8 cellular contexts compared by ENCODE assay signal in the genomic region with DNA sequence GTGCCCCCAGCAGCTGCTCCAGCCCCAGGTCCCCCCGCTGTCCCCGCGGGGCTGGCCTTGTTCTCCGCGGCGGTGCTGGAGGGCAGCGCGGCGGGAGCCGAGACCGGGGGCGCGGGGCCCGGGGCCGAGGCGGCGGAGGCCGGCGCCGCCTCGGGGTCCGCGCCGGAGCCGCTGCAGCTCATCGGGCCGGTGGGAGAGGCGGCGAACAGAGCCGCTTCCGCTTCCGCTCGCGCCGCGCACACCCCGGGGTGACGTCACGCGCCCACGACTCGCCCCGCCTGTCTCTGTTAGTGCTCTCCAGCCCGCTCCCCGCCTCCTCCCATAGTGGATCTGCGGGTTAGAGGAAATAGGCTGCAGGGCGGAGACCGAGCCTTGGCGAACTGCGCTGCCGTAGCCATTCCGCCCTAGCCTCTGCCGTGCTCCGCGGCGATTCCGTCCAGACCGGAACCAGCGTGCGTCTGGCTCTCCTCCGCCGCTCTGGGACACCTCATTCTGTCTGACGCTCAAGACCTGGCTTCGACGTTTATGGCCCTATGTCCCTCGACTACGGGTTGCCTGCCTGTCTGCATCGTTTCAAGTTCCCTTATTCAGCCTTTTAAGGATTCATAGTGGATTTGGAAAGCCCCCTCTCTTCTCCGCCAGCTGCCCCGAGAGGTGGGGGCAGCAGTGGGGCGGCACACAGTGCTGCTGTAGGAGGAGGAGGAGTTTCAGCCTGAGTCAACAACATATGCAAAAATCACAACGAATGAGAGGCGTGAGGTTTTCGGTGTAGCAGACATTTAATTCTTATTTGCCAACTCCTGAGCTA. TPM values are rescaled to one million over a fixed set of nuclear protein-coding genes. Genes with fewer than 3 reads are reported as not detected.
DNase-seq lines count a peak whose midpoint lies in the region; ATAC-seq and TF ChIP-seq lines count a peak whose summit lies in the region.

A gene (minus strand): TSS at position 209 of the 808 bp plus-strand sequence. CDS start 27 bp downstream, at position 182.

- TF ChIP-seq CTCF in C4-2B (conservative IDR thresholded peaks at IDR 0.05) (no peak), coronary artery (IDR thresholded peaks at IDR 0.05) (no peak)

- H3K27ac ChIP-seq in C4-2B (peak within 1 kb of the TSS; percentile 89), coronary artery (peak within 1 kb of the TSS; percentile 93 to 98)

- DNase-seq in NCI-H748 (lab: John Stamatoyannopoulos, UW; ENCODE audit: unreplicated experiment) (peak; percentile 97), coronary artery (ENCODE audit: low spot score) (peak; percentile 97), left lobe of liver (ENCODE audit: low spot score) (peak; percentile 97)
- peak; percentile 94 for DNase-seq in activated CD4-positive, alpha-beta T cell treated with anti-CD3 and anti-CD28 coated beads, Interleukin-2, amount 50 U/mL, for 1 hour
- DNase-seq in stimulated activated CD4-positive, alpha-beta T cell treated with anti-CD3 and anti-CD28 coated beads, Interleukin-2, amount 100 ng/mL, for 24 hours, result peak; percentile 95 to 97

- H3K4me3 ChIP-seq in coronary artery, result peak within 1 kb of the TSS; percentile 90

- ATAC-seq in GM19372 (IDR thresholded peaks at IDR 0.05; ENCODE audit: low read depth, unreplicated experiment) (peak; percentile 88), HG03521 (IDR thresholded peaks at IDR 0.05; ENCODE audit: unreplicated experiment) (peak; percentile 89), left lobe of liver (peak; percentile 94)

RNA-seq across cellular contexts. Expression of the gene that starts here (rescaled TPM):
- total RNA-seq in left lobe of liver, result 52.5 TPM

Comparison
In these comparisons a context has a peak if more than half of its experiments do, and no peak if none do; other contexts are left out.
1. Peak in every context shown above with its lines: DNase-seq, ATAC-seq, H3K4me3 ChIP-seq and H3K27ac ChIP-seq.